16 cellular contexts compared by ENCODE assay signal in genomic region chr1:109838838-109839240, GRCh38.
DNase-seq lines count a peak whose midpoint lies in the region; ATAC-seq, FAIRE-seq and TF ChIP-seq lines count a peak whose summit lies in the region.
"Had no signal": no experiment of that assay in that cellular context is flagged by ENCODE, and none has a peak within 500 bp of the region (broad histone marks: within the 10 kb centered on the region; RNA-seq: fewer than 3 reads in every experiment).

No MANE protein-coding gene starts in this region.

- H3K27me3 Mint-ChIP-seq in activated T-helper 2 cell treated with anti-CD3 and anti-CD28 coated beads, Interferon-gamma antibody, Interleukin-2, Interleukin-4, amounts not matched to agents 10 μg/mL and 5 μg/mL and 100 μg/mL, durations not matched to agents 14 hours and 24 hours and 36 hours (ENCODE audit: low read depth): no peaks in the 10 kb centered on the region

- peaks cover 21% of the 10 kb centered on the region for H3K36me3 Mint-ChIP-seq in activated T-helper 2 cell treated with anti-CD3 and anti-CD28 coated beads, Interferon-gamma antibody, Interleukin-2, Interleukin-4, amounts not matched to agents 10 μg/mL and 5 μg/mL and 100 μg/mL, durations not matched to agents 14 hours and 24 hours and 36 hours (ENCODE audit: low read depth)

- WGBS in K562 (ENCODE audit: insufficient coverage, low coverage, missing lambda C conversion rate): 28% methylated on average over 4 of the region's 4 CpGs
- 68 to 80% methylated on average over 4 of the region's 4 CpGs for WGBS in testis, 2 donors

- POLR2A ChIA-PET in K562 (lab: Yijun Ruan, JAX): interaction anchor here (0.8 to 1.5 kb wide), 3 partner anchors 11 to 15 kb away, joined by 3 to 6 read pairs (median 4); no protein-coding TSS in a partner anchor

- H2AFZ ChIP-seq in K562 (ENCODE audit: low read depth, low read length): peak overlapping the region; percentile 60

- TF ChIP-seq EP300 in K562 (IDR thresholded peaks at IDR 0.05; ENCODE audit: low read length): no peak

- peak; percentile 47 for DNase-seq in AG20443 (ENCODE audit: low spot score)
- DNase-seq in LHCN-M2 (ENCODE audit: low read depth): peak; percentile 35
- DNase-seq in K562 (ENCODE audit: extremely low read depth in 1 of 4, low spot score in 3 of 4): peak in 1 of 4 experiments; percentile 58
- DNase-seq in iris pigment epithelial cell (ENCODE audit: low read depth): peak; percentile 82
- no peak for DNase-seq in NCI-H1930 (lab: John Stamatoyannopoulos, UW)
- DNase-seq in testis: no peak
- DNase-seq in activated T-helper 2 cell treated with anti-CD3 and anti-CD28 coated beads, Interferon-gamma antibody, Interleukin-2, Interleukin-4, amounts not matched to agents 10 μg/mL and 5 μg/mL and 100 μg/mL, durations not matched to agents 14 hours and 24 hours and 36 hours (ENCODE audit: low spot score): no peak
- DNase-seq: activated CD4-positive, alpha-beta T cell treated with anti-CD3 and anti-CD28 coated beads for 48 hours; activated T-cell treated with anti-CD3 and anti-CD28 coated beads for 4 hours; DMS53; NCI-H1436; NCI-H510A; RPMI8226 had no signal

- peak; percentile 72 for ATAC-seq in K562
- ATAC-seq in HG03469 (IDR thresholded peaks at IDR 0.05; ENCODE audit: unreplicated experiment): no peak

- BruUV-seq in K562 (replicated peaks; lab: Mats Ljungman, UMichigan): no TSS peak

- peak overlapping the region; percentile 3; the same call in 1 of the 3 replicates for H3K27ac ChIP-seq in K562 (ENCODE audit: extremely low read depth, low read depth, low read length)
- H3K27ac ChIP-seq in testis: no peak overlapping the region
- H3K27ac ChIP-seq: suprapubic skin had no signal

- H3K36me3 ChIP-seq in K562 (ENCODE audit: control insufficient read depth, insufficient read depth, low read length) (no peaks in the 10 kb centered on the region), testis (ENCODE audit: low read depth, missing control alignments) (no peaks in the 10 kb centered on the region)
- H3K36me3 ChIP-seq: suprapubic skin had no signal

- H3K9me3 ChIP-seq in K562 (replicated peaks; ENCODE audit: control insufficient read depth, insufficient read depth, low read depth, low read length): peaks cover 8% of the 10 kb centered on the region; the same call in 1 of the 2 replicates
- H3K9me3 ChIP-seq in testis: no peaks in the 10 kb centered on the region
- H3K9me3 ChIP-seq: suprapubic skin had no signal

- no peaks in the 10 kb centered on the region for H3K9me1 ChIP-seq in K562 (ENCODE audit: control insufficient read depth, insufficient read depth, low read length)

- peaks cover 31% of the 10 kb centered on the region for H3K9me3 Mint-ChIP-seq in activated T-helper 2 cell treated with anti-CD3 and anti-CD28 coated beads, Interferon-gamma antibody, Interleukin-2, Interleukin-4, amounts not matched to agents 10 μg/mL and 5 μg/mL and 100 μg/mL, durations not matched to agents 14 hours and 24 hours and 36 hours
- H3K9me3 Mint-ChIP-seq: dendritic cell treated with granulocyte-macrophage colony-stimulating factor and Interleukin-4, amounts not matched to agents 40 ng/mL and 50 ng/mL, for 4 days had no signal

- no peak overlapping the region for H3K4me3 Mint-ChIP-seq in activated T-helper 2 cell treated with anti-CD3 and anti-CD28 coated beads, Interferon-gamma antibody, Interleukin-2, Interleukin-4, amounts not matched to agents 10 μg/mL and 5 μg/mL and 100 μg/mL, durations not matched to agents 14 hours and 24 hours and 36 hours (ENCODE audit: low read depth)
- H3K4me3 Mint-ChIP-seq: dendritic cell treated with granulocyte-macrophage colony-stimulating factor and Interleukin-4, amounts not matched to agents 40 ng/mL and 50 ng/mL, for 4 days had no signal

- H4K20me1 ChIP-seq in K562 (replicated peaks; ENCODE audit: control insufficient read depth, insufficient read depth, low read length): no peaks in the 10 kb centered on the region

- TF ChIP-seq CTCF in K562 (IDR thresholded peaks at IDR 0.05 in 2 of 3, conservative IDR thresholded peaks at IDR 0.05 in 1 of 3; ENCODE audit: insufficient read depth in 2 of 3, low read depth in 1 of 3, low read length in 3 of 3) (0 out of 6 replicates have a peak, but pooled peaks of 1 of the 3 experiments have one; percentile 18), testis (IDR thresholded peaks at IDR 0.05) (no peak)

- no peak overlapping the region for H3K27ac Mint-ChIP-seq in activated T-helper 2 cell treated with anti-CD3 and anti-CD28 coated beads, Interferon-gamma antibody, Interleukin-2, Interleukin-4, amounts not matched to agents 10 μg/mL and 5 μg/mL and 100 μg/mL, durations not matched to agents 14 hours and 24 hours and 36 hours
- H3K27ac Mint-ChIP-seq: dendritic cell treated with granulocyte-macrophage colony-stimulating factor and Interleukin-4, amounts not matched to agents 40 ng/mL and 50 ng/mL, for 4 days had no signal

- H3K9ac ChIP-seq in K562 (ENCODE audit: insufficient read depth in 1 of 2, low read depth in 2 of 2, low read length in 2 of 2): no peak overlapping the region

- no peaks in the 10 kb centered on the region for H3K79me2 ChIP-seq in K562 (ENCODE audit: control insufficient read depth, insufficient read depth, low read length)

- no peak for TF ChIP-seq POLR2A in K562 (conservative IDR thresholded peaks at IDR 0.05)
- no peak for TF ChIP-seq POLR2A in testis (IDR thresholded peaks at IDR 0.05)

- no peak overlapping the region for H3K4me3 ChIP-seq in K562
- no peak overlapping the region for H3K4me3 ChIP-seq in testis
- H3K4me3 ChIP-seq: suprapubic skin had no signal

- intact Hi-C loops in K562 (cut with micrococcal nuclease) (no loop called here), testis (cut with DNase I; ENCODE audit: low total_unique reads) (no loop called here)
- intact Hi-C loops in activated T-helper 2 cell treated with anti-CD3 and anti-CD28 coated beads, Interferon-gamma antibody, Interleukin-2, Interleukin-4, amounts not matched to agents 10 μg/mL and 5 μg/mL and 100 μg/mL, durations not matched to agents 14 hours and 24 hours and 36 hours (cut with micrococcal nuclease): no loop called here

- no peak overlapping the region for H3K4me2 ChIP-seq in K562 (ENCODE audit: insufficient read depth, low read length)

- H3K4me1 ChIP-seq in K562 (replicated peaks in 1 of 2; ENCODE audit: control insufficient read depth in 2 of 2, insufficient read depth in 2 of 2, low read length in 2 of 2): peaks cover 0 to 14% of the 10 kb centered on the region in 2 experiments; a peak in 2 of 5 replicates
- H3K4me1 ChIP-seq in testis: no peaks in the 10 kb centered on the region
- H3K4me1 ChIP-seq: suprapubic skin had no signal

- in situ Hi-C loops in K562 (cut with MboI): no loop called here

- CTCF ChIA-PET in K562 (lab: Yijun Ruan, JAX; ENCODE audit: low intra/inter-chr PET ratio): no interaction called here

- FAIRE-seq in K562 (lab: Jason Lieb, UNC): peak; percentile 44

- peak; percentile 15 to 48; a peak in 3 of 4 replicates for TF ChIP-seq RAD21 in K562 (CRISPR knock-in tag; conservative IDR thresholded peaks at IDR 0.05 in 1 of 2, IDR thresholded peaks at IDR 0.05 in 1 of 2)

- H3K27me3 ChIP-seq in K562 (ENCODE audit: control insufficient read depth in 2 of 2, insufficient read depth in 2 of 2, low read length in 2 of 2) (no peaks in the 10 kb centered on the region), testis (no peaks in the 10 kb centered on the region)
- H3K27me3 ChIP-seq: suprapubic skin had no signal

- H3K4me1 Mint-ChIP-seq in activated T-helper 2 cell treated with anti-CD3 and anti-CD28 coated beads, Interferon-gamma antibody, Interleukin-2, Interleukin-4, amounts not matched to agents 10 μg/mL and 5 μg/mL and 100 μg/mL, durations not matched to agents 14 hours and 24 hours and 36 hours (ENCODE audit: low read depth): peaks cover 7% of the 10 kb centered on the region

TF ChIP-seq in K562, 482 proteins besides CTCF, POLR2A, EP300 and RAD21 (continues in another document):
- TF ChIP-seq ZNF124 (CRISPR knock-in tag; IDR thresholded peaks at IDR 0.05) (no peak), BACH1 (tag; IDR thresholded peaks at IDR 0.05) (no peak), SMAD4 (CRISPR knock-in tag; conservative IDR thresholded peaks at IDR 0.05) (0 out of 2 replicates have a peak, but pooled peaks have one; percentile 43), PRDM10 (IDR thresholded peaks at IDR 0.05; ENCODE audit: partially characterized antibody) (peak; percentile 12), HIVEP1 (CRISPR knock-in tag; IDR thresholded peaks at IDR 0.05) (no peak), WHSC1 (IDR thresholded peaks at IDR 0.05; ENCODE audit: low read length) (no peak)

Comparison
In these comparisons a context has a peak if more than half of its experiments do, and no peak if none do; other contexts are left out.
1. DNase-seq: peak in AG20443 (single experiment), LHCN-M2 (single experiment) and iris pigment epithelial cell (single experiment); none in NCI-H1930 (0 of 2), testis (single experiment) and activated T-helper 2 cell treated with anti-CD3 and anti-CD28 coated beads, Interferon-gamma antibody, Interleukin-2, Interleukin-4, amounts not matched to agents 10 μg/mL and 5 μg/mL and 100 μg/mL, durations not matched to agents 14 hours and 24 hours and 36 hours (single experiment).